1 cellular context compared by ENCODE assay signal in genomic region chr1:163436133-163436532, GRCh38.
TF ChIP-seq lines count a peak whose summit lies in the region.

No MANE protein-coding gene starts in this region.

TF ChIP-seq in GM23338, 12 proteins besides CTCF, POLR2A, EP300 and RAD21 (continued from another document):
- TF ChIP-seq, protein P1, sequence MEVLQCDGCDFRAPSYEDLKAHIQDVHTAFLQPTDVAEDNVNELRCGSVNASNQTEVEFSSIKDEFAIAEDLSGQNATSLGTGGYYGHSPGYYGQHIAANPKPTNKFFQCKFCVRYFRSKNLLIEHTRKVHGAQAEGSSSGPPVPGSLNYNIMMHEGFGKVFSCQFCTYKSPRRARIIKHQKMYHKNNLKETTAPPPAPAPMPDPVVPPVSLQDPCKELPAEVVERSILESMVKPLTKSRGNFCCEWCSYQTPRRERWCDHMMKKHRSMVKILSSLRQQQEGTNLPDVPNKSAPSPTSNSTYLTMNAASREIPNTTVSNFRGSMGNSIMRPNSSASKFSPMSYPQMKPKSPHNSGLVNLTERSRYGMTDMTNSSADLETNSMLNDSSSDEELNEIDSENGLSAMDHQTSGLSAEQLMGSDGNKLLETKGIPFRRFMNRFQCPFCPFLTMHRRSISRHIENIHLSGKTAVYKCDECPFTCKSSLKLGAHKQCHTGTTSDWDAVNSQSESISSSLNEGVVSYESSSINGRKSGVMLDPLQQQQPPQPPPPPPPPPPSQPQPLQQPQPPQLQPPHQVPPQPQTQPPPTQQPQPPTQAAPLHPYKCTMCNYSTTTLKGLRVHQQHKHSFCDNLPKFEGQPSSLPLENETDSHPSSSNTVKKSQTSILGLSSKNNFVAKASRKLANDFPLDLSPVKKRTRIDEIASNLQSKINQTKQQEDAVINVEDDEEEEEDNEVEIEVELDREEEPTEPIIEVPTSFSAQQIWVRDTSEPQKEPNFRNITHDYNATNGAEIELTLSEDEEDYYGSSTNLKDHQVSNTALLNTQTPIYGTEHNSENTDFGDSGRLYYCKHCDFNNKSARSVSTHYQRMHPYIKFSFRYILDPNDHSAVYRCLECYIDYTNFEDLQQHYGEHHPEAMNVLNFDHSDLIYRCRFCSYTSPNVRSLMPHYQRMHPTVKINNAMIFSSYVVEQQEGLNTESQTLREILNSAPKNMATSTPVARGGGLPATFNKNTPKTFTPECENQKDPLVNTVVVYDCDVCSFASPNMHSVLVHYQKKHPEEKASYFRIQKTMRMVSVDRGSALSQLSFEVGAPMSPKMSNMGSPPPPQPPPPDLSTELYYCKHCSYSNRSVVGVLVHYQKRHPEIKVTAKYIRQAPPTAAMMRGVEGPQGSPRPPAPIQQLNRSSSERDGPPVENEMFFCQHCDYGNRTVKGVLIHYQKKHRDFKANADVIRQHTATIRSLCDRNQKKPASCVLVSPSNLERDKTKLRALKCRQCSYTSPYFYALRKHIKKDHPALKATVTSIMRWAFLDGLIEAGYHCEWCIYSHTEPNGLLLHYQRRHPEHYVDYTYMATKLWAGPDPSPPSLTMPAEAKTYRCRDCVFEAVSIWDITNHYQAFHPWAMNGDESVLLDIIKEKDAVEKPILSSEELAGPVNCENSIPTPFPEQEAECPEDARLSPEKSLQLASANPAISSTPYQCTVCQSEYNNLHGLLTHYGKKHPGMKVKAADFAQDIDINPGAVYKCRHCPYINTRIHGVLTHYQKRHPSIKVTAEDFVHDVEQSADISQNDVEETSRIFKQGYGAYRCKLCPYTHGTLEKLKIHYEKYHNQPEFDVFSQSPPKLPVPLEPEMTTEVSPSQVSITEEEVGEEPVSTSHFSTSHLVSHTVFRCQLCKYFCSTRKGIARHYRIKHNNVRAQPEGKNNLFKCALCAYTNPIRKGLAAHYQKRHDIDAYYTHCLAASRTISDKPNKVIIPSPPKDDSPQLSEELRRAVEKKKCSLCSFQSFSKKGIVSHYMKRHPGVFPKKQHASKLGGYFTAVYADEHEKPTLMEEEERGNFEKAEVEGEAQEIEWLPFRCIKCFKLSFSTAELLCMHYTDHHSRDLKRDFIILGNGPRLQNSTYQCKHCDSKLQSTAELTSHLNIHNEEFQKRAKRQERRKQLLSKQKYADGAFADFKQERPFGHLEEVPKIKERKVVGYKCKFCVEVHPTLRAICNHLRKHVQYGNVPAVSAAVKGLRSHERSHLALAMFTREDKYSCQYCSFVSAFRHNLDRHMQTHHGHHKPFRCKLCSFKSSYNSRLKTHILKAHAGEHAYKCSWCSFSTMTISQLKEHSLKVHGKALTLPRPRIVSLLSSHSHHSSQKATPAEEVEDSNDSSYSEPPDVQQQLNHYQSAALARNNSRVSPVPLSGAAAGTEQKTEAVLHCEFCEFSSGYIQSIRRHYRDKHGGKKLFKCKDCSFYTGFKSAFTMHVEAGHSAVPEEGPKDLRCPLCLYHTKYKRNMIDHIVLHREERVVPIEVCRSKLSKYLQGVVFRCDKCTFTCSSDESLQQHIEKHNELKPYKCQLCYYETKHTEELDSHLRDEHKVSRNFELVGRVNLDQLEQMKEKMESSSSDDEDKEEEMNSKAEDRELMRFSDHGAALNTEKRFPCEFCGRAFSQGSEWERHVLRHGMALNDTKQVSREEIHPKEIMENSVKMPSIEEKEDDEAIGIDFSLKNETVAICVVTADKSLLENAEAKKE (CRISPR knock-in tag; IDR thresholded peaks at IDR 0.05) = no peak
- no peak for TF ChIP-seq EZH2 (IDR thresholded peaks at IDR 0.05; ENCODE audit: low read depth, unreplicated experiment)
